16 cellular contexts compared by ENCODE assay signal in genomic region chr3:152879130-152879789, GRCh38. TPM values are rescaled to one million over a fixed set of nuclear protein-coding genes. Genes with fewer than 3 reads are reported as not detected.
DNase-seq lines count a peak whose midpoint lies in the region; ATAC-seq and TF ChIP-seq lines count a peak whose summit lies in the region.
"Had no signal": no experiment of that assay in that cellular context is flagged by ENCODE, and none has a peak within 500 bp of the region (broad histone marks: within the 10 kb centered on the region; RNA-seq: fewer than 3 reads in every experiment).

No MANE protein-coding gene starts in this region.

- H3K4me3 Mint-ChIP-seq in activated CD4-positive, alpha-beta memory T cell treated with anti-CD3 and anti-CD28 coated beads for 36 hours = no peak overlapping the region
- no peak overlapping the region for H3K4me3 Mint-ChIP-seq in activated CD4-positive, alpha-beta memory T cell treated with anti-CD3 and anti-CD28 coated beads, Interleukin-2, amount 10 ng/mL, durations not matched to agents 7 days and 5 days
- H3K4me3 Mint-ChIP-seq in stimulated activated memory B cell treated with anti-CD40 and anti-IgM and Interleukin-4, amounts not matched to agents 10 μg/mL and 1 μg/mL and 100 μg/mL, for 72 hours = no peak overlapping the region
- no peak overlapping the region for H3K4me3 Mint-ChIP-seq in natural killer cell treated with Interleukin-12 subunit alpha and Interleukin-12 subunit beta and Interleukin-15 and Interleukin-18, amount 100 ng/mL, for 72 hours

- no peaks in the 10 kb centered on the region for H3K4me1 Mint-ChIP-seq in activated CD4-positive, alpha-beta memory T cell treated with anti-CD3 and anti-CD28 coated beads for 36 hours (ENCODE audit: low read depth)
- no peaks in the 10 kb centered on the region for H3K4me1 Mint-ChIP-seq in activated CD4-positive, alpha-beta memory T cell treated with anti-CD3 and anti-CD28 coated beads, Interleukin-2, amount 10 ng/mL, durations not matched to agents 7 days and 5 days
- H3K4me1 Mint-ChIP-seq in stimulated activated memory B cell treated with anti-CD40 and anti-IgM and Interleukin-4, amounts not matched to agents 10 μg/mL and 1 μg/mL and 100 μg/mL, for 72 hours = no peaks in the 10 kb centered on the region
- no peaks in the 10 kb centered on the region for H3K4me1 Mint-ChIP-seq in natural killer cell treated with Interleukin-12 subunit alpha and Interleukin-12 subunit beta and Interleukin-15 and Interleukin-18, amount 100 ng/mL, for 72 hours (ENCODE audit: low read depth in 2 of 2)

- CTCF ChIA-PET in activated CD4-positive, alpha-beta memory T cell treated with anti-CD3 and anti-CD28 coated beads for 36 hours (lab: Charles Lee) = no interaction called here
- CTCF ChIA-PET in activated CD4-positive, alpha-beta memory T cell treated with anti-CD3 and anti-CD28 coated beads, Interleukin-2, amount 10 ng/mL, durations not matched to agents 7 days and 5 days (lab: Charles Lee) = no interaction called here

- peaks cover 2% of the 10 kb centered on the region for H3K9me3 Mint-ChIP-seq in activated CD4-positive, alpha-beta memory T cell treated with anti-CD3 and anti-CD28 coated beads for 36 hours
- H3K9me3 Mint-ChIP-seq in activated CD4-positive, alpha-beta memory T cell treated with anti-CD3 and anti-CD28 coated beads, Interleukin-2, amount 10 ng/mL, durations not matched to agents 7 days and 5 days = peaks cover 2% of the 10 kb centered on the region
- peaks cover 11% of the 10 kb centered on the region for H3K9me3 Mint-ChIP-seq in stimulated activated memory B cell treated with anti-CD40 and anti-IgM and Interleukin-4, amounts not matched to agents 10 μg/mL and 1 μg/mL and 100 μg/mL, for 72 hours
- H3K9me3 Mint-ChIP-seq in natural killer cell treated with Interleukin-12 subunit alpha and Interleukin-12 subunit beta and Interleukin-15 and Interleukin-18, amount 100 ng/mL, for 72 hours = no peaks in the 10 kb centered on the region

- H3K27ac Mint-ChIP-seq in activated CD4-positive, alpha-beta memory T cell treated with anti-CD3 and anti-CD28 coated beads for 36 hours = no peak overlapping the region
- no peak overlapping the region for H3K27ac Mint-ChIP-seq in activated CD4-positive, alpha-beta memory T cell treated with anti-CD3 and anti-CD28 coated beads, Interleukin-2, amount 10 ng/mL, durations not matched to agents 7 days and 5 days
- H3K27ac Mint-ChIP-seq in stimulated activated memory B cell treated with anti-CD40 and anti-IgM and Interleukin-4, amounts not matched to agents 10 μg/mL and 1 μg/mL and 100 μg/mL, for 72 hours = no peak overlapping the region
- H3K27ac Mint-ChIP-seq in natural killer cell treated with Interleukin-12 subunit alpha and Interleukin-12 subunit beta and Interleukin-15 and Interleukin-18, amount 100 ng/mL, for 72 hours = no peak overlapping the region

- ATAC-seq in GM21515 (IDR thresholded peaks at IDR 0.05; ENCODE audit: unreplicated experiment) (peak; percentile 55), HG03469 (IDR thresholded peaks at IDR 0.05; ENCODE audit: unreplicated experiment) (peak; percentile 48), HG03025 (IDR thresholded peaks at IDR 0.05; ENCODE audit: low FRiP score, unreplicated experiment) (no peak)
- ATAC-seq in stimulated activated memory B cell treated with anti-CD40 and anti-IgM and Interleukin-4, amounts not matched to agents 10 μg/mL and 1 μg/mL and 100 μg/mL, for 72 hours = peak; percentile 67
- ATAC-seq in natural killer cell treated with Interleukin-12 subunit alpha and Interleukin-12 subunit beta and Interleukin-15 and Interleukin-18, amount 100 ng/mL, for 72 hours = no peak

- WGBS in lower leg skin, 2 donors = 90 to 93% methylated on average over 8 of the region's 8 CpGs

- no peak for TF ChIP-seq POLR2A in lower leg skin (IDR thresholded peaks at IDR 0.05)

- H3K27me3 Mint-ChIP-seq in activated CD4-positive, alpha-beta memory T cell treated with anti-CD3 and anti-CD28 coated beads for 36 hours = no peaks in the 10 kb centered on the region
- no peaks in the 10 kb centered on the region for H3K27me3 Mint-ChIP-seq in activated CD4-positive, alpha-beta memory T cell treated with anti-CD3 and anti-CD28 coated beads, Interleukin-2, amount 10 ng/mL, durations not matched to agents 7 days and 5 days
- H3K27me3 Mint-ChIP-seq in stimulated activated memory B cell treated with anti-CD40 and anti-IgM and Interleukin-4, amounts not matched to agents 10 μg/mL and 1 μg/mL and 100 μg/mL, for 72 hours = peaks cover 16% of the 10 kb centered on the region
- H3K27me3 Mint-ChIP-seq in natural killer cell treated with Interleukin-12 subunit alpha and Interleukin-12 subunit beta and Interleukin-15 and Interleukin-18, amount 100 ng/mL, for 72 hours = peaks cover 2 to 16% of the 10 kb centered on the region in 2 donors

- DNase-seq in activated CD4-positive, alpha-beta memory T cell treated with anti-CD3 and anti-CD28 coated beads for 36 hours = peak; percentile 11
- no peak for DNase-seq in activated CD4-positive, alpha-beta memory T cell treated with anti-CD3 and anti-CD28 coated beads, Interleukin-2, amount 10 ng/mL, durations not matched to agents 7 days and 5 days
- no peak for DNase-seq in lower leg skin (ENCODE audit: low spot score in 2 of 2)
- DNase-seq in natural killer cell treated with Interleukin-12 subunit alpha and Interleukin-12 subunit beta and Interleukin-15 and Interleukin-18, amount 100 ng/mL, for 72 hours (ENCODE audit: low spot score) = no peak
- DNase-seq: C1 segment of cervical spinal cord, Karpas-422, NCI-H1417, NCI-H2029 treated with DMSO at 0.1 percent for 48 hours, NCI-H510A, SIG-M5 had no signal

- no peaks in the 10 kb centered on the region for H3K36me3 Mint-ChIP-seq in activated CD4-positive, alpha-beta memory T cell treated with anti-CD3 and anti-CD28 coated beads for 36 hours
- no peaks in the 10 kb centered on the region for H3K36me3 Mint-ChIP-seq in activated CD4-positive, alpha-beta memory T cell treated with anti-CD3 and anti-CD28 coated beads, Interleukin-2, amount 10 ng/mL, durations not matched to agents 7 days and 5 days (ENCODE audit: low read depth)
- H3K36me3 Mint-ChIP-seq in stimulated activated memory B cell treated with anti-CD40 and anti-IgM and Interleukin-4, amounts not matched to agents 10 μg/mL and 1 μg/mL and 100 μg/mL, for 72 hours = no peaks in the 10 kb centered on the region
- peaks cover 4% of the 10 kb centered on the region for H3K36me3 Mint-ChIP-seq in natural killer cell treated with Interleukin-12 subunit alpha and Interleukin-12 subunit beta and Interleukin-15 and Interleukin-18, amount 100 ng/mL, for 72 hours

- POLR2A ChIA-PET in activated CD4-positive, alpha-beta memory T cell treated with anti-CD3 and anti-CD28 coated beads for 36 hours (lab: Charles Lee) = no interaction called here
- POLR2A ChIA-PET in activated CD4-positive, alpha-beta memory T cell treated with anti-CD3 and anti-CD28 coated beads, Interleukin-2, amount 10 ng/mL, durations not matched to agents 7 days and 5 days (lab: Charles Lee) = no interaction called here

- intact Hi-C loops in activated CD4-positive, alpha-beta memory T cell treated with anti-CD3 and anti-CD28 coated beads for 36 hours (cut with micrococcal nuclease) = no loop called here
- intact Hi-C loops in lower leg skin (cut with DNase I; ENCODE audit: low total_unique reads) = no loop called here

- H3K4me3 ChIP-seq in lower leg skin (ENCODE audit: low read depth, poor library complexity, severe bottlenecking) = no peak overlapping the region
- H3K4me3 ChIP-seq: HAP-1 had no signal

- no peak for TF ChIP-seq CTCF in lower leg skin (IDR thresholded peaks at IDR 0.05)

RNA-seq across cellular contexts. Expression of gene P2RY1, which starts 44.3 kb away (rescaled TPM):
- total RNA-seq in activated CD4-positive, alpha-beta memory T cell treated with anti-CD3 and anti-CD28 coated beads for 36 hours = under 1 TPM; 0.15 to 0.17 TPM
- under 1 TPM; 0.05 to 0.10 TPM for total RNA-seq in activated CD4-positive, alpha-beta memory T cell treated with anti-CD3 and anti-CD28 coated beads, Interleukin-2, amount 10 ng/mL, durations not matched to agents 7 days and 5 days
- 10 to 100 TPM; 11.6 to 18.6 (median 16.0) TPM for total RNA-seq in lower leg skin
- total RNA-seq in natural killer cell treated with Interleukin-12 subunit alpha and Interleukin-12 subunit beta and Interleukin-15 and Interleukin-18, amount 100 ng/mL, for 72 hours = 1 to 10 TPM; 1.2 to 2.3 TPM
- total RNA-seq: OCI-LY7 had no signal

Comparison
In these comparisons a context has a peak if more than half of its experiments do, and no peak if none do; other contexts are left out.
1. ATAC-seq: peak in GM21515 (single experiment), HG03469 (single experiment) and stimulated activated memory B cell treated with anti-CD40 and anti-IgM and Interleukin-4, amounts not matched to agents 10 μg/mL and 1 μg/mL and 100 μg/mL, for 72 hours (single experiment); none in HG03025 (single experiment) and natural killer cell treated with Interleukin-12 subunit alpha and Interleukin-12 subunit beta and Interleukin-15 and Interleukin-18, amount 100 ng/mL, for 72 hours (0 of 2).